Comparison of ENCODE assay signal across 8 cellular contexts in the genomic region with DNA sequence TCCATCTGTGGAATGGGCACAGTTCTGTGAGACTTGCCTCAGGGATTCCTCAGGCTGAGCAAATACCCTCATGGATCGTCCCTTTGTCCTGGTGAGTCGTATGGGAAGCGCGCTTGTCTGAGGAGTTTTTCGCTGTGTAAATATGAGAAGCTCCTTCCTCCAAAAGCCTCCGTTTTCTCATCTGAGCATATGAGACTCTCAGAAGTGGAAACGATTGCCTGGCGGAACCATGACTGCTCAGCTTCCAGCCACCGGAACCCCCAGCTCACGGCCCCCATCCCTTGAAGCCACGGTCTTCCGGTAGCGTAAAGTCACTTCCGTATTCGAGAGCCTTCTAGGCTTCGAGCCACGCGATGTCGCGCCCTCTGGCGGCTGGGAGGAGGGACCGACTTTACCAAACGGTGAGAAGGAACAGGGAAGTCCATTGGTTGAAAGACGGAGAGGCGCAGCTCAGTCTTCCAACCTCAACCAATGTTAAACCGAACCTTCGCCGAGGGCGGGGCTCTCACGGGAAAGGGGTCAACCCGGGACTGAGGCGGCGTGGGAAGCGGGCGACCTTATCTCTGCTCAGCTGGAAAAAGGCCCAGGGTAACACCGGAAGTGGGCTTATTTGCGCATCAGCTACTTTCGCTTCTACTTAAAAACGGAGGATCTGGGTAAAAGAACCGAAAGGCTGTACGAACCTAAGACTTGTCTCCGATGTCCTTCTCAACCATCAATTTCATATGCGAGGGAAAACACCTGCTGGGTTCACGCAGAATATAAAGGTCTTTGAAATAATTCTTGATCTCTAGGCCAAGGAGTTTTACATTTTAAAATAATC. TPM values are rescaled to one million over a fixed set of nuclear protein-coding genes. Genes with fewer than 3 reads are reported as not detected.
DNase-seq lines count a peak whose midpoint lies in the region; ATAC-seq and TF ChIP-seq lines count a peak whose summit lies in the region.

No MANE protein-coding gene starts in this region.

- DNase-seq in GM12864 (ENCODE audit: low read depth) (peak; percentile 100), NCI-H1092 treated with DMSO at 0.1 percent for 48 hours (lab: John Stamatoyannopoulos, UW) (peak; percentile 100), SKM-1 (lab: John Stamatoyannopoulos, UW; ENCODE audit: unreplicated experiment) (peak; percentile 95), head of caudate nucleus (peak; percentile 94 to 99 (median 98)), osteocyte (ENCODE audit: extremely low spot score, unreplicated experiment) (peak; percentile 97), thyroid gland (peak; percentile 97 to 98)
- peak; percentile 98 for DNase-seq in activated naive CD8-positive, alpha-beta T cell treated with anti-CD3 and anti-CD28 coated beads, Interleukin-2, amount 10 ng/mL, durations not matched to agents 7 days and 5 days

- peak overlapping the region; percentile 93 for H3K27ac Mint-ChIP-seq in activated naive CD8-positive, alpha-beta T cell treated with anti-CD3 and anti-CD28 coated beads, Interleukin-2, amount 10 ng/mL, durations not matched to agents 7 days and 5 days
- H3K27ac Mint-ChIP-seq in osteocyte (ENCODE audit: unreplicated experiment) = peak overlapping the region; percentile 95

- peaks cover 1% of the 10 kb centered on the region for H3K9me3 Mint-ChIP-seq in activated naive CD8-positive, alpha-beta T cell treated with anti-CD3 and anti-CD28 coated beads, Interleukin-2, amount 10 ng/mL, durations not matched to agents 7 days and 5 days
- H3K9me3 Mint-ChIP-seq in osteocyte (ENCODE audit: unreplicated experiment) = no peaks in the 10 kb centered on the region

- H3K27me3 Mint-ChIP-seq in activated naive CD8-positive, alpha-beta T cell treated with anti-CD3 and anti-CD28 coated beads, Interleukin-2, amount 10 ng/mL, durations not matched to agents 7 days and 5 days = no peaks in the 10 kb centered on the region
- H3K27me3 Mint-ChIP-seq in osteocyte (ENCODE audit: unreplicated experiment) = no peaks in the 10 kb centered on the region

- ATAC-seq in HG02623 (IDR thresholded peaks at IDR 0.05; ENCODE audit: unreplicated experiment) = peak; percentile 95
- ATAC-seq in activated naive CD8-positive, alpha-beta T cell treated with anti-CD3 and anti-CD28 coated beads, Interleukin-2, amount 10 ng/mL, durations not matched to agents 7 days and 5 days (ENCODE audit: low read depth) = peak; percentile 98

- H3K27me3 ChIP-seq in thyroid gland = no peaks in the 10 kb centered on the region

- H3K36me3 ChIP-seq in thyroid gland = no peaks in the 10 kb centered on the region

- H3K9me3 ChIP-seq in thyroid gland = no peaks in the 10 kb centered on the region

- peak overlapping the region; percentile 90 for H3K4me3 ChIP-seq in GM12864 (ENCODE audit: low read depth, low read length)
- H3K4me3 ChIP-seq in thyroid gland (replicated peaks in 1 of 3) = peak overlapping the region; percentile 40 to 90 (median 87)

- intact Hi-C loops in head of caudate nucleus (cut with DNase I) = loop anchor here (10.0 kb wide), 2 partner anchors 238 to 348 kb away; a partner anchor contains a TSS
- intact Hi-C loops in thyroid gland (cut with DNase I) = no loop called here

- peaks cover 7 to 20% of the 10 kb centered on the region in 2 donors for H3K4me1 ChIP-seq in thyroid gland

- H3K27ac ChIP-seq in thyroid gland = peak overlapping the region; percentile 63 to 94 (median 71)

- peaks cover 35% of the 10 kb centered on the region for H3K4me1 Mint-ChIP-seq in activated naive CD8-positive, alpha-beta T cell treated with anti-CD3 and anti-CD28 coated beads, Interleukin-2, amount 10 ng/mL, durations not matched to agents 7 days and 5 days
- peaks cover 18% of the 10 kb centered on the region for H3K4me1 Mint-ChIP-seq in osteocyte (ENCODE audit: unreplicated experiment)

- H3K4me3 Mint-ChIP-seq in activated naive CD8-positive, alpha-beta T cell treated with anti-CD3 and anti-CD28 coated beads, Interleukin-2, amount 10 ng/mL, durations not matched to agents 7 days and 5 days = peak overlapping the region; percentile 94
- H3K4me3 Mint-ChIP-seq in osteocyte (ENCODE audit: unreplicated experiment) = peak overlapping the region; percentile 90

- WGBS in thyroid gland, 2 donors = 5 to 6% methylated on average over 32 to 44 of the region's 44 CpGs

- H3K36me3 Mint-ChIP-seq in activated naive CD8-positive, alpha-beta T cell treated with anti-CD3 and anti-CD28 coated beads, Interleukin-2, amount 10 ng/mL, durations not matched to agents 7 days and 5 days = peaks cover 19% of the 10 kb centered on the region
- peaks cover 30% of the 10 kb centered on the region for H3K36me3 Mint-ChIP-seq in osteocyte (ENCODE audit: unreplicated experiment)

- TF ChIP-seq CTCF in GM12864 (IDR thresholded peaks at IDR 0.05; ENCODE audit: low read depth, low read length, missing control alignments) = peak; percentile 95
- peak; percentile 97 for TF ChIP-seq CTCF in osteocyte (IDR thresholded peaks at IDR 0.05)
- peak; percentile 63 to 95 (median 83) for TF ChIP-seq CTCF in thyroid gland (IDR thresholded peaks at IDR 0.05)

- TF ChIP-seq POLR2A in thyroid gland (IDR thresholded peaks at IDR 0.05) = peak in 1 of 2 donors; percentile 75

- POLR2A ChIA-PET in activated naive CD8-positive, alpha-beta T cell treated with anti-CD3 and anti-CD28 coated beads, Interleukin-2, amount 10 ng/mL, durations not matched to agents 7 days and 5 days (lab: Charles Lee) = interaction anchor here (0.7 to 3.2 kb wide), 22 partner anchors 10 to 836 kb away, joined by 3 to 46 read pairs (median 4); a partner anchor contains a TSS

RNA-seq across cellular contexts. Expression of a gene that starts 46.3 kb away (rescaled TPM):
- 10 to 100 TPM; 16.5 to 16.6 TPM for total RNA-seq in activated naive CD8-positive, alpha-beta T cell treated with anti-CD3 and anti-CD28 coated beads, Interleukin-2, amount 10 ng/mL, durations not matched to agents 7 days and 5 days
- total RNA-seq in osteocyte (8.0 and 10.4 TPM in 2 replicates), thyroid gland (10 to 100 TPM in 1 of 4 donors, 1 to 10 TPM in 3; 4.9 to 13.6 (median 5.3) TPM)

RNA-seq across cellular contexts. Expression of a gene that starts 54.6 kb away (rescaled TPM):
- 10 to 100 TPM; 13.5 to 14.4 TPM for total RNA-seq in activated naive CD8-positive, alpha-beta T cell treated with anti-CD3 and anti-CD28 coated beads, Interleukin-2, amount 10 ng/mL, durations not matched to agents 7 days and 5 days
- total RNA-seq in osteocyte = 71.8 and 78.7 TPM in 2 replicates
- 1 to 10 TPM; 6.0 to 9.9 (median 6.9) TPM for total RNA-seq in thyroid gland

Comparison
In these comparisons a context has a peak if more than half of its experiments do, and no peak if none do; other contexts are left out.
1. Peak in every context shown above with its lines: DNase-seq, ATAC-seq, H3K4me3 ChIP-seq and H3K27ac ChIP-seq.